11 cellular contexts compared by ENCODE assay signal in genomic region chr1:64127297-64127696, GRCh38.
"Had no signal": no experiment of that assay in that cellular context is flagged by ENCODE, and none has a peak within 500 bp of the region (broad histone marks: within the 10 kb centered on the region; RNA-seq: fewer than 3 reads in every experiment).

No MANE protein-coding gene starts in this region.

- FAIRE-seq: H1, H54 had no signal

- H3K9me3 Mint-ChIP-seq: GM23338, H9, HFFc6 had no signal

- H3K27ac Mint-ChIP-seq: GM23338, H9, HFFc6 had no signal

- ATAC-seq: GM23338, HCT116 had no signal

- H3K4me3 Mint-ChIP-seq: GM23338, H9, HFFc6 had no signal

- H3K4me3 ChIP-seq: GM23248, GM23338, HAP-1 had no signal

- H3K36me3 ChIP-seq: HAP-1 had no signal

- H3K9ac ChIP-seq: GM23248 had no signal

- H3K4me2 ChIP-seq: GM23338 had no signal

- H2AFZ ChIP-seq: GM23248, GM23338 had no signal

- H3K9me3 ChIP-seq: HAP-1 had no signal

- H3K27ac ChIP-seq: GM23248 had no signal

- DNase-seq: GM23248, GOT3, H7, H9, HCEC 1CT, HFFc6 had no signal

- H3K4me1 ChIP-seq: HAP-1 had no signal
